1 cellular context compared by ENCODE assay signal in the genomic region with DNA sequence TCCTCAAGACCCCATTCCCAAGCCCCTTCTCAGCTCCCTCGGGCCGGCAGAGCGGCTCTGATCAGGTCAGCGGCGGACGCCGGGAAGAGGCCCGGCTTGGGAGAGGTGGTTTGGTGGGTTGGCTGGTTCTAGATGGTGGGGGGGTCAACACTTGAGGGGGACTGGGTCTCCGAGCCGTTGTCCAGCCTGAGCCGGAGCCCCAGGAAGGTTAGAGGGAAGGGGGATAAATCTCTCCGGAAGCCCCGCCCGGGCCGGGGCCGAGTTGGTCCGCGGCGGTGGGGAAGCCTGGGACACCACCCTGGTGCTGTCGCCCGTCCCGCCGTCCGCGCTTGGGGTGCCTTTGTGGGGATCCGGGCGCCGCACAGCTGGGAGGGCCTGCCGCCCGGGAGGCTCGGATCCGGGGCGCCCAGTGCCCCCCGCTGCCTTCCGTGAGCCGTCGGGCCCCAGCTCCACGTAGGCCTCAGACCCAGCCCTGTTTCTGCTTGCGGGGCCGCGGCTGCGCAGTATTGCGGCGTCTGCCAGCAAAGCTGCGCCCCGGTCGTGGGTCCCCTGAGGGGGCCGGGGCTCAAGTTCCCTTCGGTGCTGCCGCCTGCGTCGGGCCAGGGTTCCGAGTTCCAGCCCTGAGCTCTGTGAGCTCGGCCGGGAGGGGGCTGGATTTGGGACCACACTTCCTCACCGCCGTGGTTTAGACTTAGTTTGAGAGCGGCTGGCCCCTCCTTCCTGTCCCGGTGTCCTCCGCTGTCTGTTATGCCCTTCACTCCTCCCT.
TF ChIP-seq lines count a peak whose summit lies in the region.

No MANE protein-coding gene starts in this region.

TF ChIP-seq in HepG2, 621 proteins besides CTCF, POLR2A, EP300 and RAD21 (continued from another document and continues in another):
- TF ChIP-seq, protein P1, sequence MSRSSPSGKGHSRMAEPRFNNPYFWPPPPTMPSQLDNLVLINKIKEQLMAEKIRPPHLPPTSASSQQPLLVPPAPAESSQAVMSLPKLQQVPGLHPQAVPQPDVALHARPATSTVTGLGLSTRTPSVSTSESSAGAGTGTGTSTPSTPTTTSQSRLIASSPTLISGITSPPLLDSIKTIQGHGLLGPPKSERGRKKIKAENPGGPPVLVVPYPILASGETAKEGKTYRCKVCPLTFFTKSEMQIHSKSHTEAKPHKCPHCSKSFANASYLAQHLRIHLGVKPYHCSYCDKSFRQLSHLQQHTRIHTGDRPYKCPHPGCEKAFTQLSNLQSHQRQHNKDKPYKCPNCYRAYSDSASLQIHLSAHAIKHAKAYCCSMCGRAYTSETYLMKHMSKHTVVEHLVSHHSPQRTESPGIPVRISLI (CRISPR knock-in tag; IDR thresholded peaks at IDR 0.05; ENCODE audit: borderline replicate concordance) = no peak
- TF ChIP-seq SP140L (CRISPR knock-in tag; IDR thresholded peaks at IDR 0.05; ENCODE audit: borderline replicate concordance) (no peak), ZNF205 (CRISPR knock-in tag; IDR thresholded peaks at IDR 0.05) (0 out of 2 replicates have a peak, but pooled peaks have one; percentile 71), MIER2 (CRISPR knock-in tag; IDR thresholded peaks at IDR 0.05) (no peak), CENPT (CRISPR knock-in tag; IDR thresholded peaks at IDR 0.05; ENCODE audit: low read depth) (no peak), MBD4 (IDR thresholded peaks at IDR 0.05; ENCODE audit: borderline replicate concordance, low read length) (no peak), ATF7-NPFF (CRISPR knock-in tag; IDR thresholded peaks at IDR 0.05; ENCODE audit: low read depth) (no peak; the same call in 1 of the 2 replicates), ZNF883 (CRISPR knock-in tag; IDR thresholded peaks at IDR 0.05; ENCODE audit: not compliant biosample characterization) (peak; percentile 73), HCFC1 (IDR thresholded peaks at IDR 0.05; ENCODE audit: low read depth, low read length) (no peak), HNRNPL (IDR thresholded peaks at IDR 0.05; ENCODE audit: low read depth, low read length) (no peak), KLF16 (CRISPR knock-in tag; IDR thresholded peaks at IDR 0.05) (0 out of 4 replicates have a peak, but pooled peaks of 1 of the 2 experiments have one; percentile 18), HDAC2 (CRISPR knock-in tag; IDR thresholded peaks at IDR 0.05) (no peak; the same call in 1 of the 2 replicates), FOXP1 (IDR thresholded peaks at IDR 0.05) (no peak), FOXP1 (CRISPR knock-in tag; IDR thresholded peaks at IDR 0.05) (no peak), ZNF552 (CRISPR knock-in tag; IDR thresholded peaks at IDR 0.05; ENCODE audit: borderline replicate concordance) (no peak), BORCS8-MEF2B (CRISPR knock-in tag; IDR thresholded peaks at IDR 0.05) (peak; percentile 52), CBX2 (IDR thresholded peaks at IDR 0.05; ENCODE audit: low read depth, low read length) (no peak), CBX2 (CRISPR knock-in tag; IDR thresholded peaks at IDR 0.05; ENCODE audit: low read depth) (no peak), ZNF773 (CRISPR knock-in tag; IDR thresholded peaks at IDR 0.05; ENCODE audit: borderline replicate concordance) (peak; percentile 47), SNAPC2 (CRISPR knock-in tag; IDR thresholded peaks at IDR 0.05) (0 out of 2 replicates have a peak, but pooled peaks have one; percentile 32), RFXAP (CRISPR knock-in tag; IDR thresholded peaks at IDR 0.05; ENCODE audit: borderline replicate concordance) (no peak; the same call in 1 of the 2 replicates), ZNF510 (CRISPR knock-in tag; IDR thresholded peaks at IDR 0.05; ENCODE audit: low read depth) (0 out of 2 replicates have a peak, but pooled peaks have one; percentile 10), ZNF383 (CRISPR knock-in tag; IDR thresholded peaks at IDR 0.05; ENCODE audit: borderline replicate concordance) (no peak), SNRNP70 (IDR thresholded peaks at IDR 0.05; ENCODE audit: low read depth, low read length) (no peak), ZNF720 (CRISPR knock-in tag; IDR thresholded peaks at IDR 0.05) (no peak), NFKB2 (CRISPR knock-in tag; IDR thresholded peaks at IDR 0.05; ENCODE audit: borderline replicate concordance) (peak; percentile 74; the same call in 1 of the 2 replicates)
- TF ChIP-seq, protein P2, sequence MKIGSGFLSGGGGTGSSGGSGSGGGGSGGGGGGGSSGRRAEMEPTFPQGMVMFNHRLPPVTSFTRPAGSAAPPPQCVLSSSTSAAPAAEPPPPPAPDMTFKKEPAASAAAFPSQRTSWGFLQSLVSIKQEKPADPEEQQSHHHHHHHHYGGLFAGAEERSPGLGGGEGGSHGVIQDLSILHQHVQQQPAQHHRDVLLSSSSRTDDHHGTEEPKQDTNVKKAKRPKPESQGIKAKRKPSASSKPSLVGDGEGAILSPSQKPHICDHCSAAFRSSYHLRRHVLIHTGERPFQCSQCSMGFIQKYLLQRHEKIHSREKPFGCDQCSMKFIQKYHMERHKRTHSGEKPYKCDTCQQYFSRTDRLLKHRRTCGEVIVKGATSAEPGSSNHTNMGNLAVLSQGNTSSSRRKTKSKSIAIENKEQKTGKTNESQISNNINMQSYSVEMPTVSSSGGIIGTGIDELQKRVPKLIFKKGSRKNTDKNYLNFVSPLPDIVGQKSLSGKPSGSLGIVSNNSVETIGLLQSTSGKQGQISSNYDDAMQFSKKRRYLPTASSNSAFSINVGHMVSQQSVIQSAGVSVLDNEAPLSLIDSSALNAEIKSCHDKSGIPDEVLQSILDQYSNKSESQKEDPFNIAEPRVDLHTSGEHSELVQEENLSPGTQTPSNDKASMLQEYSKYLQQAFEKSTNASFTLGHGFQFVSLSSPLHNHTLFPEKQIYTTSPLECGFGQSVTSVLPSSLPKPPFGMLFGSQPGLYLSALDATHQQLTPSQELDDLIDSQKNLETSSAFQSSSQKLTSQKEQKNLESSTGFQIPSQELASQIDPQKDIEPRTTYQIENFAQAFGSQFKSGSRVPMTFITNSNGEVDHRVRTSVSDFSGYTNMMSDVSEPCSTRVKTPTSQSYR (CRISPR knock-in tag; IDR thresholded peaks at IDR 0.05; ENCODE audit: borderline replicate concordance) = no peak
- TF ChIP-seq, protein P3, sequence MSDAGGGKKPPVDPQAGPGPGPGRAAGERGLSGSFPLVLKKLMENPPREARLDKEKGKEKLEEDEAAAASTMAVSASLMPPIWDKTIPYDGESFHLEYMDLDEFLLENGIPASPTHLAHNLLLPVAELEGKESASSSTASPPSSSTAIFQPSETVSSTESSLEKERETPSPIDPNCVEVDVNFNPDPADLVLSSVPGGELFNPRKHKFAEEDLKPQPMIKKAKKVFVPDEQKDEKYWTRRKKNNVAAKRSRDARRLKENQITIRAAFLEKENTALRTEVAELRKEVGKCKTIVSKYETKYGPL (CRISPR knock-in tag; IDR thresholded peaks at IDR 0.05) = 0 out of 2 replicates have a peak, but pooled peaks have one; percentile 36
- TF ChIP-seq, protein P4, sequence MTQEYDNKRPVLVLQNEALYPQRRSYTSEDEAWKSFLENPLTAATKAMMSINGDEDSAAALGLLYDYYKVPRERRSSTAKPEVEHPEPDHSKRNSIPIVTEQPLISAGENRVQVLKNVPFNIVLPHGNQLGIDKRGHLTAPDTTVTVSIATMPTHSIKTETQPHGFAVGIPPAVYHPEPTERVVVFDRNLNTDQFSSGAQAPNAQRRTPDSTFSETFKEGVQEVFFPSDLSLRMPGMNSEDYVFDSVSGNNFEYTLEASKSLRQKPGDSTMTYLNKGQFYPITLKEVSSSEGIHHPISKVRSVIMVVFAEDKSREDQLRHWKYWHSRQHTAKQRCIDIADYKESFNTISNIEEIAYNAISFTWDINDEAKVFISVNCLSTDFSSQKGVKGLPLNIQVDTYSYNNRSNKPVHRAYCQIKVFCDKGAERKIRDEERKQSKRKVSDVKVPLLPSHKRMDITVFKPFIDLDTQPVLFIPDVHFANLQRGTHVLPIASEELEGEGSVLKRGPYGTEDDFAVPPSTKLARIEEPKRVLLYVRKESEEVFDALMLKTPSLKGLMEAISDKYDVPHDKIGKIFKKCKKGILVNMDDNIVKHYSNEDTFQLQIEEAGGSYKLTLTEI (CRISPR knock-in tag; conservative IDR thresholded peaks at IDR 0.05) = no peak
- TF ChIP-seq, protein P5, sequence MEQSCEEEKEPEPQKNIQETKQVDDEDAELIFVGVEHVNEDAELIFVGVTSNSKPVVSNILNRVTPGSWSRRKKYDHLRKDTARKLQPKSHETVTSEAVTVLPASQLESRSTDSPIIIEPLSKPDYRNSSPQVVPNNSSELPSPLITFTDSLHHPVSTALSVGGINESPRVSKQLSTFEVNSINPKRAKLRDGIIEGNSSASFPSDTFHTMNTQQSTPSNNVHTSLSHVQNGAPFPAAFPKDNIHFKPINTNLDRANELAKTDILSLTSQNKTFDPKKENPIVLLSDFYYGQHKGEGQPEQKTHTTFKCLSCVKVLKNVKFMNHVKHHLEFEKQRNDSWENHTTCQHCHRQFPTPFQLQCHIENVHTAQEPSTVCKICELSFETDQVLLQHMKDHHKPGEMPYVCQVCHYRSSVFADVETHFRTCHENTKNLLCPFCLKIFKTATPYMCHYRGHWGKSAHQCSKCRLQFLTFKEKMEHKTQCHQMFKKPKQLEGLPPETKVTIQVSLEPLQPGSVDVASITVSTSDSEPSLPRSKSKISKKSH (CRISPR knock-in tag; IDR thresholded peaks at IDR 0.05; ENCODE audit: borderline replicate concordance) = no peak; the same call in 1 of the 2 replicates
- TF ChIP-seq, protein P6, sequence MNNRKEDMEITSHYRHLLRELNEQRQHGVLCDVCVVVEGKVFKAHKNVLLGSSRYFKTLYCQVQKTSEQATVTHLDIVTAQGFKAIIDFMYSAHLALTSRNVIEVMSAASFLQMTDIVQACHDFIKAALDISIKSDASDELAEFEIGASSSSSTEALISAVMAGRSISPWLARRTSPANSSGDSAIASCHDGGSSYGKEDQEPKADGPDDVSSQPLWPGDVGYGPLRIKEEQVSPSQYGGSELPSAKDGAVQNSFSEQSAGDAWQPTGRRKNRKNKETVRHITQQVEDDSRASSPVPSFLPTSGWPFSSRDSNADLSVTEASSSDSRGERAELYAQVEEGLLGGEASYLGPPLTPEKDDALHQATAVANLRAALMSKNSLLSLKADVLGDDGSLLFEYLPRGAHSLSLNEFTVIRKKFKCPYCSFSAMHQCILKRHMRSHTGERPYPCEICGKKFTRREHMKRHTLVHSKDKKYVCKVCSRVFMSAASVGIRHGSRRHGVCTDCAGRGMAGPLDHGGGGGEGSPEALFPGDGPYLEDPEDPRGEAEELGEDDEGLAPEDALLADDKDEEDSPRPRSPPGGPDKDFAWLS (CRISPR knock-in tag; IDR thresholded peaks at IDR 0.05; ENCODE audit: borderline replicate concordance) = peak; percentile 60; the same call in 1 of the 2 replicates
- TF ChIP-seq, protein P7, sequence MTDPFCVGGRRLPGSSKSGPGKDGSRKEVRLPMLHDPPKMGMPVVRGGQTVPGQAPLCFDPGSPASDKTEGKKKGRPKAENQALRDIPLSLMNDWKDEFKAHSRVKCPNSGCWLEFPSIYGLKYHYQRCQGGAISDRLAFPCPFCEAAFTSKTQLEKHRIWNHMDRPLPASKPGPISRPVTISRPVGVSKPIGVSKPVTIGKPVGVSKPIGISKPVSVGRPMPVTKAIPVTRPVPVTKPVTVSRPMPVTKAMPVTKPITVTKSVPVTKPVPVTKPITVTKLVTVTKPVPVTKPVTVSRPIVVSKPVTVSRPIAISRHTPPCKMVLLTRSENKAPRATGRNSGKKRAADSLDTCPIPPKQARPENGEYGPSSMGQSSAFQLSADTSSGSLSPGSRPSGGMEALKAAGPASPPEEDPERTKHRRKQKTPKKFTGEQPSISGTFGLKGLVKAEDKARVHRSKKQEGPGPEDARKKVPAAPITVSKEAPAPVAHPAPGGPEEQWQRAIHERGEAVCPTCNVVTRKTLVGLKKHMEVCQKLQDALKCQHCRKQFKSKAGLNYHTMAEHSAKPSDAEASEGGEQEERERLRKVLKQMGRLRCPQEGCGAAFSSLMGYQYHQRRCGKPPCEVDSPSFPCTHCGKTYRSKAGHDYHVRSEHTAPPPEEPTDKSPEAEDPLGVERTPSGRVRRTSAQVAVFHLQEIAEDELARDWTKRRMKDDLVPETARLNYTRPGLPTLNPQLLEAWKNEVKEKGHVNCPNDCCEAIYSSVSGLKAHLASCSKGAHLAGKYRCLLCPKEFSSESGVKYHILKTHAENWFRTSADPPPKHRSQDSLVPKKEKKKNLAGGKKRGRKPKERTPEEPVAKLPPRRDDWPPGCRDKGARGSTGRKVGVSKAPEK (CRISPR knock-in tag; IDR thresholded peaks at IDR 0.05; ENCODE audit: borderline replicate concordance) = no peak
- TF ChIP-seq, protein P8, sequence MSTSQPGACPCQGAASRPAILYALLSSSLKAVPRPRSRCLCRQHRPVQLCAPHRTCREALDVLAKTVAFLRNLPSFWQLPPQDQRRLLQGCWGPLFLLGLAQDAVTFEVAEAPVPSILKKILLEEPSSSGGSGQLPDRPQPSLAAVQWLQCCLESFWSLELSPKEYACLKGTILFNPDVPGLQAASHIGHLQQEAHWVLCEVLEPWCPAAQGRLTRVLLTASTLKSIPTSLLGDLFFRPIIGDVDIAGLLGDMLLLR (CRISPR knock-in tag; IDR thresholded peaks at IDR 0.05) = peak; percentile 58; the same call in 1 of the 2 replicates
- TF ChIP-seq, protein P9, sequence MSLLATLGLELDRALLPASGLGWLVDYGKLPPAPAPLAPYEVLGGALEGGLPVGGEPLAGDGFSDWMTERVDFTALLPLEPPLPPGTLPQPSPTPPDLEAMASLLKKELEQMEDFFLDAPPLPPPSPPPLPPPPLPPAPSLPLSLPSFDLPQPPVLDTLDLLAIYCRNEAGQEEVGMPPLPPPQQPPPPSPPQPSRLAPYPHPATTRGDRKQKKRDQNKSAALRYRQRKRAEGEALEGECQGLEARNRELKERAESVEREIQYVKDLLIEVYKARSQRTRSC (CRISPR knock-in tag; IDR thresholded peaks at IDR 0.05; ENCODE audit: low read depth) = no peak
- TF ChIP-seq, protein P10, sequence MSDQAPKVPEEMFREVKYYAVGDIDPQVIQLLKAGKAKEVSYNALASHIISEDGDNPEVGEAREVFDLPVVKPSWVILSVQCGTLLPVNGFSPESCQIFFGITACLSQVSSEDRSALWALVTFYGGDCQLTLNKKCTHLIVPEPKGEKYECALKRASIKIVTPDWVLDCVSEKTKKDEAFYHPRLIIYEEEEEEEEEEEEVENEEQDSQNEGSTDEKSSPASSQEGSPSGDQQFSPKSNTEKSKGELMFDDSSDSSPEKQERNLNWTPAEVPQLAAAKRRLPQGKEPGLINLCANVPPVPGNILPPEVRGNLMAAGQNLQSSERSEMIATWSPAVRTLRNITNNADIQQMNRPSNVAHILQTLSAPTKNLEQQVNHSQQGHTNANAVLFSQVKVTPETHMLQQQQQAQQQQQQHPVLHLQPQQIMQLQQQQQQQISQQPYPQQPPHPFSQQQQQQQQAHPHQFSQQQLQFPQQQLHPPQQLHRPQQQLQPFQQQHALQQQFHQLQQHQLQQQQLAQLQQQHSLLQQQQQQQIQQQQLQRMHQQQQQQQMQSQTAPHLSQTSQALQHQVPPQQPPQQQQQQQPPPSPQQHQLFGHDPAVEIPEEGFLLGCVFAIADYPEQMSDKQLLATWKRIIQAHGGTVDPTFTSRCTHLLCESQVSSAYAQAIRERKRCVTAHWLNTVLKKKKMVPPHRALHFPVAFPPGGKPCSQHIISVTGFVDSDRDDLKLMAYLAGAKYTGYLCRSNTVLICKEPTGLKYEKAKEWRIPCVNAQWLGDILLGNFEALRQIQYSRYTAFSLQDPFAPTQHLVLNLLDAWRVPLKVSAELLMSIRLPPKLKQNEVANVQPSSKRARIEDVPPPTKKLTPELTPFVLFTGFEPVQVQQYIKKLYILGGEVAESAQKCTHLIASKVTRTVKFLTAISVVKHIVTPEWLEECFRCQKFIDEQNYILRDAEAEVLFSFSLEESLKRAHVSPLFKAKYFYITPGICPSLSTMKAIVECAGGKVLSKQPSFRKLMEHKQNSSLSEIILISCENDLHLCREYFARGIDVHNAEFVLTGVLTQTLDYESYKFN (CRISPR knock-in tag; conservative IDR thresholded peaks at IDR 0.05) = peak; percentile 44; the same call in 1 of the 2 replicates
- TF ChIP-seq, protein P11, sequence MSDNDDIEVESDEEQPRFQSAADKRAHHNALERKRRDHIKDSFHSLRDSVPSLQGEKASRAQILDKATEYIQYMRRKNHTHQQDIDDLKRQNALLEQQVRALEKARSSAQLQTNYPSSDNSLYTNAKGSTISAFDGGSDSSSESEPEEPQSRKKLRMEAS (IDR thresholded peaks at IDR 0.05) = peak; percentile 51; the same call in 1 of the 2 replicates
